Comparison of ENCODE assay signal across 21 cellular contexts in genomic region chr22:19629331-19629719, GRCh38.
A peak's percentile ranks its signal among the peaks of the same experiment; 100 is the strongest.
DNase-seq lines count a peak whose midpoint lies in the region; ATAC-seq and TF ChIP-seq lines count a peak whose summit lies in the region.
"Had no signal": no experiment of that assay in that cellular context is flagged by ENCODE, and none has a peak within 500 bp of the region (broad histone marks: within the 10 kb centered on the region; RNA-seq: fewer than 3 reads in every experiment).

No MANE protein-coding gene starts in this region.

- H3K4me1 ChIP-seq in DND-41 (ENCODE audit: insufficient read depth, low read length), result no peaks in the 10 kb centered on the region
- H3K4me1 ChIP-seq in GM23338 (ENCODE audit: insufficient read depth), result peaks cover 4% of the 10 kb centered on the region; the same call in 1 of the 2 replicates
- H3K4me1 ChIP-seq: ascending aorta, Caco-2, esophagus muscularis mucosa had no signal

- H2AFZ ChIP-seq in DND-41 (ENCODE audit: low read depth, low read length) (0 out of 2 replicates have a peak overlapping the region, but pooled peaks have one; percentile 38), GM23338 (peak overlapping the region; percentile 95)
- H2AFZ ChIP-seq: hepatocyte, PC-9 had no signal

- H3K36me3 Mint-ChIP-seq in GM23338 (ENCODE audit: low read depth), result no peaks in the 10 kb centered on the region; the same call in 2 of the 3 replicates
- H3K36me3 Mint-ChIP-seq: activated naive CD8-positive, alpha-beta T cell; memory B cell had no signal

- no peaks in the 10 kb centered on the region for H3K9me3 ChIP-seq in DND-41 (ENCODE audit: insufficient read depth, low read length, severe bottlenecking)
- H3K9me3 ChIP-seq: ascending aorta, Caco-2, esophagus muscularis mucosa, neutrophil had no signal

- no peaks in the 10 kb centered on the region for H3K9me2 ChIP-seq in GM23338 (ENCODE audit: insufficient read depth)

- H3K4me3 ChIP-seq in DND-41 (ENCODE audit: low read depth in 1 of 2, low read length in 2 of 2) (no peak overlapping the region), GM23338 (no peak overlapping the region)
- H3K4me3 ChIP-seq: ascending aorta, esophagus muscularis mucosa, hepatocyte, PC-9 had no signal

- H3K36me3 ChIP-seq in DND-41 (ENCODE audit: insufficient read depth, low read length) (no peaks in the 10 kb centered on the region), GM23338 (ENCODE audit: insufficient read depth) (no peaks in the 10 kb centered on the region)
- H3K36me3 ChIP-seq: ascending aorta, esophagus muscularis mucosa, neutrophil had no signal

- no peaks in the 10 kb centered on the region for H3K79me2 ChIP-seq in DND-41 (ENCODE audit: insufficient read depth, low read length)
- H3K79me2 ChIP-seq in GM23338 (replicated peaks; ENCODE audit: insufficient read depth), result no peaks in the 10 kb centered on the region
- H3K79me2 ChIP-seq: hepatocyte had no signal

- H3K9ac ChIP-seq in DND-41 (ENCODE audit: low read depth, low read length), result no peak overlapping the region

- no peak overlapping the region for H3K4me3 Mint-ChIP-seq in GM23338
- H3K4me3 Mint-ChIP-seq: activated naive CD8-positive, alpha-beta T cell; dendritic cell treated with granulocyte-macrophage colony-stimulating factor and Interleukin-4, amounts not matched to agents 40 ng/mL and 50 ng/mL, for 4 days; memory B cell; stimulated activated naive CD8-positive, alpha-beta T cell treated with anti-CD3 and anti-CD28 coated beads, Interleukin-15, Interleukin-2, amounts not matched to agents 100 ng/mL and 50 ng/mL, for 24 hours had no signal

- H3K27ac ChIP-seq in DND-41 (ENCODE audit: low read length) (no peak overlapping the region), GM23338 (ENCODE audit: low read depth) (no peak overlapping the region), VCaP (peak overlapping the region; percentile 65; the same call in 1 of the 2 replicates)
- H3K27ac ChIP-seq: ascending aorta, C4-2B, esophagus muscularis mucosa, foreskin keratinocyte, hepatocyte, neutrophil, PC-9 had no signal

- TF ChIP-seq CTCF in DND-41 (IDR thresholded peaks at IDR 0.05; ENCODE audit: borderline replicate concordance, extremely low read depth, low read length, poor library complexity, severe bottlenecking) (no peak), GM23338 (conservative IDR thresholded peaks at IDR 0.05; ENCODE audit: low read depth in 2 of 2) (no peak), VCaP (conservative IDR thresholded peaks at IDR 0.05) (no peak)

- H4K20me1 ChIP-seq in DND-41 (ENCODE audit: insufficient read depth, low read length), result no peaks in the 10 kb centered on the region
- H4K20me1 ChIP-seq in GM23338 (replicated peaks; ENCODE audit: insufficient read depth), result no peaks in the 10 kb centered on the region

- peaks cover 17% of the 10 kb centered on the region for H3K4me1 Mint-ChIP-seq in GM23338

- H3K27ac Mint-ChIP-seq in GM23338, result no peak overlapping the region
- H3K27ac Mint-ChIP-seq: activated naive CD8-positive, alpha-beta T cell; dendritic cell treated with granulocyte-macrophage colony-stimulating factor and Interleukin-4, amounts not matched to agents 40 ng/mL and 50 ng/mL, for 4 days; memory B cell; stimulated activated naive CD8-positive, alpha-beta T cell treated with anti-CD3 and anti-CD28 coated beads, Interleukin-15, Interleukin-2, amounts not matched to agents 100 ng/mL and 50 ng/mL, for 24 hours had no signal

- no peaks in the 10 kb centered on the region for H3F3A ChIP-seq in GM23338 (replicated peaks; ENCODE audit: low read depth)

- H3K4me2 ChIP-seq in DND-41 (ENCODE audit: insufficient read depth, low read length), result no peak overlapping the region
- 0 out of 2 replicates have a peak overlapping the region, but pooled peaks have one; percentile 25 for H3K4me2 ChIP-seq in GM23338
- H3K4me2 ChIP-seq: hepatocyte, PC-9 had no signal

- no peaks in the 10 kb centered on the region; the same call in 2 of the 3 replicates for H3K9me3 Mint-ChIP-seq in GM23338
- H3K9me3 Mint-ChIP-seq: dendritic cell treated with granulocyte-macrophage colony-stimulating factor and Interleukin-4, amounts not matched to agents 40 ng/mL and 50 ng/mL, for 4 days; memory B cell; stimulated activated naive CD8-positive, alpha-beta T cell treated with anti-CD3 and anti-CD28 coated beads, Interleukin-15, Interleukin-2, amounts not matched to agents 100 ng/mL and 50 ng/mL, for 24 hours had no signal

- no peaks in the 10 kb centered on the region for H3K27me3 ChIP-seq in DND-41 (ENCODE audit: insufficient read depth, low read length, poor library complexity)
- H3K27me3 ChIP-seq in GM23338 (ENCODE audit: insufficient read depth), result no peaks in the 10 kb centered on the region
- H3K27me3 ChIP-seq: ascending aorta, hepatocyte had no signal

- no peak for ATAC-seq in DND-41 (ENCODE audit: insufficient read depth, low read depth)
- ATAC-seq in GM23338, result peak; percentile 15
- no peak for ATAC-seq in left lobe of liver
- ATAC-seq in GM18520 (IDR thresholded peaks at IDR 0.05; ENCODE audit: unreplicated experiment), result no peak
- no peak for ATAC-seq in HG03442 (IDR thresholded peaks at IDR 0.05; ENCODE audit: unreplicated experiment)
- no peak for ATAC-seq in GM18502 (IDR thresholded peaks at IDR 0.05; ENCODE audit: poor library complexity, unreplicated experiment)

- peaks cover 4% of the 10 kb centered on the region for H3K27me3 Mint-ChIP-seq in GM23338 (ENCODE audit: insufficient read depth, low read depth, poor library complexity)
- H3K27me3 Mint-ChIP-seq: activated naive CD8-positive, alpha-beta T cell had no signal

- DNase-seq in DND-41 (no peak), GM23338 (ENCODE audit: low spot score) (no peak), left lobe of liver (ENCODE audit: low spot score) (peak; percentile 34), GDM1 (lab: John Stamatoyannopoulos, UW) (no peak)
- DNase-seq: NCI-H226 had no signal

TF ChIP-seq in GM23338, 12 proteins besides CTCF, POLR2A, EP300 and RAD21:
- no peak for TF ChIP-seq EZH2 (IDR thresholded peaks at IDR 0.05; ENCODE audit: low read depth, unreplicated experiment)
